In genomic region chr4:171622729-171623128, GRCh38 we compare ENCODE assay signal across 23 cellular contexts.
DNase-seq lines count a peak whose midpoint lies in the region; ATAC-seq and TF ChIP-seq lines count a peak whose summit lies in the region.
"Had no signal": no experiment of that assay in that cellular context is flagged by ENCODE, and none has a peak within 500 bp of the region (broad histone marks: within the 10 kb centered on the region; RNA-seq: fewer than 3 reads in every experiment).

No MANE protein-coding gene starts in this region.

- ATAC-seq in GM18508 (IDR thresholded peaks at IDR 0.05; ENCODE audit: insufficient read depth, unreplicated experiment) (peak; percentile 39), GM21786 (IDR thresholded peaks at IDR 0.05; ENCODE audit: unreplicated experiment) (peak; percentile 54), HG03378 (IDR thresholded peaks at IDR 0.05; ENCODE audit: unreplicated experiment) (peak; percentile 60), HG02981 (IDR thresholded peaks at IDR 0.05; ENCODE audit: unreplicated experiment) (no peak), GM18505 (IDR thresholded peaks at IDR 0.05; ENCODE audit: unreplicated experiment) (no peak)
- ATAC-seq: A549, Panc1 had no signal

- no peaks in the 10 kb centered on the region for H3K27me3 ChIP-seq in BE2C
- H3K27me3 ChIP-seq in right atrium auricular region = no peaks in the 10 kb centered on the region
- H3K27me3 ChIP-seq: MG63 had no signal

- H3K4me3 Mint-ChIP-seq in neural crest cell = no peak overlapping the region
- H3K4me3 Mint-ChIP-seq: B cell had no signal

- peak overlapping the region; percentile 50 for H3K27ac Mint-ChIP-seq in neural crest cell (ENCODE audit: unreplicated experiment)
- H3K27ac Mint-ChIP-seq: B cell had no signal

- H3K4me1 Mint-ChIP-seq in neural crest cell = no peaks in the 10 kb centered on the region

- H3K36me3 ChIP-seq in BE2C (no peaks in the 10 kb centered on the region), right atrium auricular region (no peaks in the 10 kb centered on the region)
- H3K36me3 ChIP-seq: MG63 had no signal

- no peaks in the 10 kb centered on the region for H3K36me3 Mint-ChIP-seq in neural crest cell (ENCODE audit: low read depth)

- TF ChIP-seq POLR2A in GM18505 (IDR thresholded peaks at IDR 0.05; ENCODE audit: borderline replicate concordance, extremely low read depth, insufficient read depth, insufficient read length) = no peak

- no peaks in the 10 kb centered on the region for H3K4me1 ChIP-seq in BE2C
- H3K4me1 ChIP-seq in right atrium auricular region = no peaks in the 10 kb centered on the region
- H3K4me1 ChIP-seq: A549 had no signal

- no peak overlapping the region for H3K27ac ChIP-seq in right atrium auricular region
- H3K27ac ChIP-seq: A549 had no signal

- H3K4me3 ChIP-seq in BE2C (ENCODE audit: low read depth, low read length) = no peak overlapping the region
- no peak overlapping the region for H3K4me3 ChIP-seq in right atrium auricular region
- H3K4me3 ChIP-seq: A549, MG63 had no signal

- H3K27me3 Mint-ChIP-seq in neural crest cell (ENCODE audit: low read depth) = no peaks in the 10 kb centered on the region
- H3K27me3 Mint-ChIP-seq: B cell had no signal

- no peak for TF ChIP-seq CTCF in neural crest cell (conservative IDR thresholded peaks at IDR 0.05)
- no peak for TF ChIP-seq CTCF in BE2C (IDR thresholded peaks at IDR 0.05; ENCODE audit: low read depth, low read length)
- TF ChIP-seq CTCF in right atrium auricular region (IDR thresholded peaks at IDR 0.05) = no peak

- H3K9me3 Mint-ChIP-seq in neural crest cell = peaks cover 2% of the 10 kb centered on the region

- no peaks in the 10 kb centered on the region for H3K9me3 ChIP-seq in BE2C
- no peaks in the 10 kb centered on the region for H3K9me3 ChIP-seq in right atrium auricular region
- H3K9me3 ChIP-seq: A549, MG63, SK-N-SH had no signal

- DNase-seq in neural crest cell (ENCODE audit: low read depth, low spot score) (no peak), BE2C (no peak), right atrium auricular region (ENCODE audit: low spot score) (no peak)
- DNase-seq: DMS79; MG63; NCI-H1048; NCI-H1436 treated with DMSO at 0.1 percent for 48 hours; NCI-H1930; NCI-H2227 treated with DMSO at 0.1 percent for 48 hours; NCI-H510A; NCI-H774; NK-92 treated with Interleukin-12 subunit alpha and Interleukin-12 subunit beta, amount 100 ng/mL, for 24 hours; SIG-M5; SK-N-SH; T-helper 2 cell had no signal

Comparison
In these comparisons a context has a peak if more than half of its experiments do, and no peak if none do; other contexts are left out.
1. ATAC-seq: peak in GM18508 (single experiment), GM21786 (single experiment) and HG03378 (single experiment); none in HG02981 (single experiment) and GM18505 (single experiment).